In genomic region chrX:23981222-23981621, GRCh38 we compare ENCODE assay signal across 1 cellular context.
TF ChIP-seq lines count a peak whose summit lies in the region.

No MANE protein-coding gene starts in this region.

TF ChIP-seq in HepG2, 621 proteins besides CTCF, POLR2A, EP300 and RAD21 (continued from another document):
- no peak for TF ChIP-seq GPN1 (CRISPR knock-in tag; IDR thresholded peaks at IDR 0.05; ENCODE audit: borderline replicate concordance)
- TF ChIP-seq KDM5B (CRISPR knock-in tag; IDR thresholded peaks at IDR 0.05; ENCODE audit: borderline replicate concordance): no peak
